In genomic region chr7:138618506-138618905, GRCh38 we compare ENCODE assay signal across 21 cellular contexts.
DNase-seq lines count a peak whose midpoint lies in the region; ATAC-seq and TF ChIP-seq lines count a peak whose summit lies in the region.
"Had no signal": no experiment of that assay in that cellular context is flagged by ENCODE, and none has a peak within 500 bp of the region (broad histone marks: within the 10 kb centered on the region; RNA-seq: fewer than 3 reads in every experiment).

No MANE protein-coding gene starts in this region.

- H4K20me1 ChIP-seq in Loucy (ENCODE audit: insufficient read depth, low read length, poor library complexity, severe bottlenecking): no peaks in the 10 kb centered on the region
- no peaks in the 10 kb centered on the region for H4K20me1 ChIP-seq in neural progenitor cell (ENCODE audit: low read depth)

- H3K27ac Mint-ChIP-seq in stimulated activated naive CD8-positive, alpha-beta T cell treated with anti-CD3 and anti-CD28 coated beads, Interleukin-15, Interleukin-2, amounts not matched to agents 100 ng/mL and 50 ng/mL, for 24 hours: peak overlapping the region; percentile 49
- no peak overlapping the region for H3K27ac Mint-ChIP-seq in stimulated activated naive CD8-positive, alpha-beta T cell treated with anti-CD3 and anti-CD28 coated beads, Interleukin-15, amount 100 ng/mL, for 72 hours
- H3K27ac Mint-ChIP-seq in mesothelial cell of epicardium (peak overlapping the region; percentile 64), neural progenitor cell (no peak overlapping the region)

- no peak overlapping the region for H2AFZ ChIP-seq in Loucy (ENCODE audit: low read length)
- no peak overlapping the region for H2AFZ ChIP-seq in neural progenitor cell (replicated peaks)

- H3K79me2 ChIP-seq in Loucy (ENCODE audit: insufficient read depth, low read length) (no peaks in the 10 kb centered on the region), neural progenitor cell (ENCODE audit: low read depth) (no peaks in the 10 kb centered on the region)

- no peak overlapping the region for H3K27ac ChIP-seq in neural progenitor cell
- H3K27ac ChIP-seq: A549, HL-60 had no signal

- H3K36me3 Mint-ChIP-seq in stimulated activated naive CD8-positive, alpha-beta T cell treated with anti-CD3 and anti-CD28 coated beads, Interleukin-15, Interleukin-2, amounts not matched to agents 100 ng/mL and 50 ng/mL, for 24 hours (ENCODE audit: low read depth): no peaks in the 10 kb centered on the region
- H3K36me3 Mint-ChIP-seq in mesothelial cell of epicardium (no peaks in the 10 kb centered on the region), neural progenitor cell (no peaks in the 10 kb centered on the region)

- TF ChIP-seq CTCF in Loucy (conservative IDR thresholded peaks at IDR 0.05; ENCODE audit: low read length) (no peak), mesothelial cell of epicardium (IDR thresholded peaks at IDR 0.05; ENCODE audit: unreplicated experiment) (no peak), neural progenitor cell (IDR thresholded peaks at IDR 0.05) (no peak)

- H3K4me1 ChIP-seq in Loucy (ENCODE audit: insufficient read depth, low read length, poor library complexity, severe bottlenecking) (peaks cover 20% of the 10 kb centered on the region), neural progenitor cell (no peaks in the 10 kb centered on the region)
- H3K4me1 ChIP-seq: A549 had no signal

- no peaks in the 10 kb centered on the region for H3K27me3 Mint-ChIP-seq in stimulated activated naive CD8-positive, alpha-beta T cell treated with anti-CD3 and anti-CD28 coated beads, Interleukin-15, Interleukin-2, amounts not matched to agents 100 ng/mL and 50 ng/mL, for 24 hours
- no peaks in the 10 kb centered on the region for H3K27me3 Mint-ChIP-seq in stimulated activated naive CD8-positive, alpha-beta T cell treated with anti-CD3 and anti-CD28 coated beads, Interleukin-15, amount 100 ng/mL, for 72 hours
- H3K27me3 Mint-ChIP-seq in mesothelial cell of epicardium (ENCODE audit: low read depth): no peaks in the 10 kb centered on the region
- H3K27me3 Mint-ChIP-seq in neural progenitor cell (ENCODE audit: insufficient read depth, low read depth): peaks cover 2% of the 10 kb centered on the region

- H3K9ac ChIP-seq in Loucy (ENCODE audit: low read depth, low read length, poor library complexity, severe bottlenecking) (no peak overlapping the region), neural progenitor cell (no peak overlapping the region)
- H3K9ac ChIP-seq: SK-N-SH had no signal

- no peaks in the 10 kb centered on the region for H3K9me2 ChIP-seq in Loucy (replicated peaks; ENCODE audit: low read depth, low read length)
- H3K9me2 ChIP-seq: SK-N-SH had no signal

- H3K27me3 ChIP-seq in Loucy (ENCODE audit: insufficient read depth, low read length, poor library complexity, severe bottlenecking) (no peaks in the 10 kb centered on the region), neural progenitor cell (no peaks in the 10 kb centered on the region)
- H3K27me3 ChIP-seq: MG63 had no signal

- no peaks in the 10 kb centered on the region for H3K4me1 Mint-ChIP-seq in stimulated activated naive CD8-positive, alpha-beta T cell treated with anti-CD3 and anti-CD28 coated beads, Interleukin-15, Interleukin-2, amounts not matched to agents 100 ng/mL and 50 ng/mL, for 24 hours (ENCODE audit: low read depth)
- H3K4me1 Mint-ChIP-seq in stimulated activated naive CD8-positive, alpha-beta T cell treated with anti-CD3 and anti-CD28 coated beads, Interleukin-15, amount 100 ng/mL, for 72 hours: peaks cover 7% of the 10 kb centered on the region
- H3K4me1 Mint-ChIP-seq in mesothelial cell of epicardium: peaks cover 21% of the 10 kb centered on the region
- peaks cover 3% of the 10 kb centered on the region for H3K4me1 Mint-ChIP-seq in neural progenitor cell

- H3F3A ChIP-seq in Loucy (ENCODE audit: low read depth): 0 out of 2 replicates have a peak, but pooled peaks cover 2% of the 10 kb centered on the region
- H3F3A ChIP-seq in neural progenitor cell (ENCODE audit: low read depth): no peaks in the 10 kb centered on the region

- H3K9me3 Mint-ChIP-seq in stimulated activated naive CD8-positive, alpha-beta T cell treated with anti-CD3 and anti-CD28 coated beads, Interleukin-15, Interleukin-2, amounts not matched to agents 100 ng/mL and 50 ng/mL, for 24 hours: no peaks in the 10 kb centered on the region
- no peaks in the 10 kb centered on the region for H3K9me3 Mint-ChIP-seq in stimulated activated naive CD8-positive, alpha-beta T cell treated with anti-CD3 and anti-CD28 coated beads, Interleukin-15, amount 100 ng/mL, for 72 hours
- H3K9me3 Mint-ChIP-seq in mesothelial cell of epicardium: no peaks in the 10 kb centered on the region
- H3K9me3 Mint-ChIP-seq in neural progenitor cell: no peaks in the 10 kb centered on the region

- H3K4me3 ChIP-seq in Loucy (ENCODE audit: low read length, poor library complexity, severe bottlenecking): no peak overlapping the region
- no peak overlapping the region for H3K4me3 ChIP-seq in neural progenitor cell
- H3K4me3 ChIP-seq: A549, MG63 had no signal

- H3K4me2 ChIP-seq in Loucy (ENCODE audit: low read depth, low read length, poor library complexity, severe bottlenecking) (peak overlapping the region; percentile 8), neural progenitor cell (no peak overlapping the region)
- H3K4me2 ChIP-seq: A549, SK-N-SH had no signal

- no peak for ATAC-seq in stimulated activated naive CD8-positive, alpha-beta T cell treated with anti-CD3 and anti-CD28 coated beads, Interleukin-15, amount 100 ng/mL, for 72 hours
- ATAC-seq in HG02642 (IDR thresholded peaks at IDR 0.05; ENCODE audit: poor library complexity, unreplicated experiment): no peak
- ATAC-seq: A549 had no signal

- DNase-seq in stimulated activated naive CD8-positive, alpha-beta T cell treated with anti-CD3 and anti-CD28 coated beads, Interleukin-15, amount 100 ng/mL, for 72 hours: no peak
- DNase-seq in mesothelial cell of epicardium (ENCODE audit: low spot score in 2 of 2, unreplicated experiment in 2 of 2) (no peak), neural progenitor cell (ENCODE audit: low spot score) (no peak), 8988T (no peak)
- DNase-seq: Calu3, DMS79 treated with DMSO at 0.1 percent for 48 hours, GF-D8, MG63, NCI-H1105 treated with DMSO at 0.1 percent for 48 hours, NCI-H146, NCI-H1930, NCI-H2107, NCI-H524, NCI-H748 treated with DMSO at 0.1 percent for 48 hours, SK-N-SH, SW 1271 had no signal

- H3K9me3 ChIP-seq in Loucy (ENCODE audit: insufficient read depth, low read depth, low read length) (no peaks in the 10 kb centered on the region), neural progenitor cell (ENCODE audit: low read depth) (no peaks in the 10 kb centered on the region)
- H3K9me3 ChIP-seq: A549, MG63 had no signal

- no peak overlapping the region for H3K4me3 Mint-ChIP-seq in stimulated activated naive CD8-positive, alpha-beta T cell treated with anti-CD3 and anti-CD28 coated beads, Interleukin-15, Interleukin-2, amounts not matched to agents 100 ng/mL and 50 ng/mL, for 24 hours
- no peak overlapping the region for H3K4me3 Mint-ChIP-seq in stimulated activated naive CD8-positive, alpha-beta T cell treated with anti-CD3 and anti-CD28 coated beads, Interleukin-15, amount 100 ng/mL, for 72 hours
- H3K4me3 Mint-ChIP-seq in mesothelial cell of epicardium (no peak overlapping the region), neural progenitor cell (no peak overlapping the region)

- no peaks in the 10 kb centered on the region for H3K36me3 ChIP-seq in Loucy (ENCODE audit: insufficient read depth, low read length)
- H3K36me3 ChIP-seq in neural progenitor cell: no peaks in the 10 kb centered on the region
- H3K36me3 ChIP-seq: MG63 had no signal

Comparison
In these comparisons a context has a peak if more than half of its experiments do, and no peak if none do; other contexts are left out.
1. H3K27ac Mint-ChIP-seq: peak in stimulated activated naive CD8-positive, alpha-beta T cell treated with anti-CD3 and anti-CD28 coated beads, Interleukin-15, Interleukin-2, amounts not matched to agents 100 ng/mL and 50 ng/mL, for 24 hours (single experiment) and mesothelial cell of epicardium (single experiment); none in stimulated activated naive CD8-positive, alpha-beta T cell treated with anti-CD3 and anti-CD28 coated beads, Interleukin-15, amount 100 ng/mL, for 72 hours (0 of 2) and neural progenitor cell (single experiment).